In genomic region chr6:153814136-153814535, GRCh38 we compare ENCODE assay signal across 15 cellular contexts.
DNase-seq lines count a peak whose midpoint lies in the region; ATAC-seq and TF ChIP-seq lines count a peak whose summit lies in the region.
"Had no signal": no experiment of that assay in that cellular context is flagged by ENCODE, and none has a peak within 500 bp of the region (broad histone marks: within the 10 kb centered on the region; RNA-seq: fewer than 3 reads in every experiment).

No MANE protein-coding gene starts in this region.

- no peaks in the 10 kb centered on the region for H3F3A ChIP-seq in SU-DHL-6 (ENCODE audit: insufficient read depth)

- H3K27ac Mint-ChIP-seq in neural crest cell (ENCODE audit: unreplicated experiment): no peak overlapping the region
- H3K27ac Mint-ChIP-seq: T-helper 1 cell treated with Interleukin-12 subunit alpha and Interleukin-12 subunit beta and Interleukin-4 antibody, amounts not matched to agents 30 μg/mL and 1 μg/mL, for 36 hours had no signal

- no peak for DNase-seq in GM12864 (ENCODE audit: low read depth)
- DNase-seq in HCT116 (ENCODE audit: low read depth, low spot score): no peak
- no peak for DNase-seq in neural crest cell (ENCODE audit: low read depth, low spot score)
- DNase-seq in DMS 273 treated with DMSO at 0.1 percent for 48 hours (lab: John Stamatoyannopoulos, UW): no peak
- DNase-seq in G401 (ENCODE audit: low spot score): no peak
- DNase-seq: activated gamma-delta T cell; anterior cingulate cortex; NCI-H2029; stimulated activated CD4-positive, alpha-beta T cell treated with anti-CD3 and anti-CD28 coated beads, Interleukin-1b, Interleukin-23, amount 100 ng/mL, for 48 hours had no signal

- no peak for TF ChIP-seq POLR2A in HCT116 (IDR thresholded peaks at IDR 0.05; ENCODE audit: borderline replicate concordance, extremely low read depth, insufficient read depth, insufficient read length)

- peak; percentile 80 for ATAC-seq in HCT116
- ATAC-seq in HG02973 (IDR thresholded peaks at IDR 0.05; ENCODE audit: unreplicated experiment): no peak
- ATAC-seq: activated CD4-positive, CD25-positive, alpha-beta regulatory T cell treated with anti-CD3 and anti-CD28 coated beads, Interleukin-2, amount 50 U/mL, for 24 hours; sciatic nerve had no signal

- H3K9me3 Mint-ChIP-seq in neural crest cell: peaks cover 19% of the 10 kb centered on the region

- no TSS peak for BruUV-seq in HCT116 (replicated peaks; lab: Mats Ljungman, UMichigan)

- CTCF ChIA-PET in HCT116 (lab: Charles Lee): interaction anchor here (0.9 to 1.7 kb wide), 6 partner anchors 12 to 134 kb away, joined by 3 to 5 read pairs (median 3); no protein-coding TSS in a partner anchor

- in situ Hi-C loops in G401 (cut with HindIII; ENCODE audit: low sequenced_read_pairs): no loop called here

- H3K27me3 Mint-ChIP-seq in neural crest cell (ENCODE audit: low read depth): no peaks in the 10 kb centered on the region

- TF ChIP-seq CTCF in GM12864 (IDR thresholded peaks at IDR 0.05; ENCODE audit: low read depth, low read length, missing control alignments) (peak; percentile 35), HCT116 (IDR thresholded peaks at IDR 0.05 in 2 of 3, conservative IDR thresholded peaks at IDR 0.05 in 1 of 3; ENCODE audit: borderline replicate concordance in 1 of 3, insufficient read depth in 1 of 3, low read depth in 2 of 3, low read length in 2 of 3) (peak in 2 of 3 experiments; percentile 59 to 61; a peak in 4 of 6 replicates), SU-DHL-6 (IDR thresholded peaks at IDR 0.05; ENCODE audit: insufficient read depth, low read length, poor library complexity, severe bottlenecking) (peak; percentile 10), neural crest cell (conservative IDR thresholded peaks at IDR 0.05) (peak; percentile 36)

- H3K9me3 ChIP-seq in HCT116 (ENCODE audit: control insufficient read depth in 1 of 2, insufficient read depth in 1 of 2, low read depth in 1 of 2, low read length in 2 of 2) (no peaks in the 10 kb centered on the region), SU-DHL-6 (ENCODE audit: insufficient read depth, low read length) (no peaks in the 10 kb centered on the region)

- no peak overlapping the region for H3K4me3 Mint-ChIP-seq in neural crest cell
- H3K4me3 Mint-ChIP-seq: T-helper 1 cell treated with Interleukin-12 subunit alpha and Interleukin-12 subunit beta and Interleukin-4 antibody, amounts not matched to agents 30 μg/mL and 1 μg/mL, for 36 hours had no signal

- H3K79me2 ChIP-seq in HCT116 (ENCODE audit: insufficient read depth, low read length): no peaks in the 10 kb centered on the region
- no peaks in the 10 kb centered on the region for H3K79me2 ChIP-seq in SU-DHL-6 (ENCODE audit: insufficient read depth, low read length)

- H3K27me3 ChIP-seq in HCT116 (ENCODE audit: insufficient read depth, low read length) (no peaks in the 10 kb centered on the region), SU-DHL-6 (ENCODE audit: low read length) (no peaks in the 10 kb centered on the region)
- H3K27me3 ChIP-seq: esophagus muscularis mucosa had no signal

- H3K27ac ChIP-seq in HCT116 (ENCODE audit: low read depth, low read length) (no peak overlapping the region), SU-DHL-6 (ENCODE audit: low read depth, low read length) (no peak overlapping the region)
- H3K27ac ChIP-seq: esophagus muscularis mucosa had no signal

- H4K20me1 ChIP-seq in HCT116 (ENCODE audit: insufficient read depth) (no peaks in the 10 kb centered on the region), SU-DHL-6 (ENCODE audit: low read depth, low read length) (no peaks in the 10 kb centered on the region)

- H3K4me1 Mint-ChIP-seq in neural crest cell: peaks cover 5% of the 10 kb centered on the region

- no peak overlapping the region for H2AFZ ChIP-seq in HCT116 (ENCODE audit: low read depth, low read length, poor library complexity, severe bottlenecking)
- no peak overlapping the region for H2AFZ ChIP-seq in SU-DHL-6 (ENCODE audit: low read depth, low read length, severe bottlenecking)

- no peaks in the 10 kb centered on the region for H3K4me1 ChIP-seq in HCT116 (ENCODE audit: control insufficient read depth in 1 of 2, insufficient read depth in 2 of 2, low read length in 2 of 2)
- H3K4me1 ChIP-seq: esophagus muscularis mucosa had no signal

- H3K36me3 Mint-ChIP-seq in neural crest cell (ENCODE audit: low read depth): peaks cover 4% of the 10 kb centered on the region

- H3K9me2 ChIP-seq in HCT116 (ENCODE audit: insufficient read depth) (no peaks in the 10 kb centered on the region), SU-DHL-6 (replicated peaks; ENCODE audit: insufficient read depth, low read length) (no peaks in the 10 kb centered on the region)

- H3K4me3 ChIP-seq in GM12864 (ENCODE audit: low read depth, low read length): no peak overlapping the region
- H3K4me3 ChIP-seq in HCT116 (replicated peaks in 1 of 2; ENCODE audit: low read depth in 1 of 2, low read length in 2 of 2): no peak overlapping the region
- no peak overlapping the region for H3K4me3 ChIP-seq in SU-DHL-6 (ENCODE audit: insufficient read depth, low read length, poor library complexity, severe bottlenecking)
- H3K4me3 ChIP-seq: esophagus muscularis mucosa had no signal

- no peaks in the 10 kb centered on the region for H3K36me3 ChIP-seq in HCT116 (ENCODE audit: control insufficient read depth in 1 of 2, insufficient read depth in 2 of 2, low read length in 2 of 2)
- no peaks in the 10 kb centered on the region for H3K36me3 ChIP-seq in SU-DHL-6 (ENCODE audit: low read length)
- H3K36me3 ChIP-seq: esophagus muscularis mucosa had no signal

- RAD21 ChIA-PET in HCT116 (lab: Charles Lee; ENCODE audit: low non-redundant PET in 1 of 2, low total read pairs in 2 of 2, uncharacterized antibody in 2 of 2, unreplicated experiment in 2 of 2): no interaction called here

- POLR2A ChIA-PET in HCT116 (lab: Charles Lee): no interaction called here

- intact Hi-C loops in HCT116 (cut with micrococcal nuclease): no loop called here

- TF ChIP-seq RAD21 in HCT116 (IDR thresholded peaks at IDR 0.05; ENCODE audit: low read depth): peak; percentile 11; the same call in 1 of the 2 replicates

- H3K4me2 ChIP-seq in HCT116 (ENCODE audit: low read length): no peak overlapping the region
- no peak overlapping the region for H3K4me2 ChIP-seq in SU-DHL-6 (ENCODE audit: low read depth, low read length, poor library complexity, severe bottlenecking)

- no peak overlapping the region for H3K9ac ChIP-seq in HCT116 (ENCODE audit: low read length)
- no peak overlapping the region for H3K9ac ChIP-seq in SU-DHL-6 (ENCODE audit: low read length)

TF ChIP-seq in HCT116, 20 proteins besides CTCF, POLR2A, EP300 and RAD21:
- TF ChIP-seq ZNF274 (IDR thresholded peaks at IDR 0.05; ENCODE audit: low read depth, low read length) (no peak), EZH2 (IDR thresholded peaks at IDR 0.05) (no peak), FOSL1 (IDR thresholded peaks at IDR 0.05; ENCODE audit: low read depth) (no peak), JUND (IDR thresholded peaks at IDR 0.05) (no peak), SIN3A (IDR thresholded peaks at IDR 0.05; ENCODE audit: low read depth) (no peak), ELF1 (IDR thresholded peaks at IDR 0.05; ENCODE audit: borderline replicate concordance, low read depth) (no peak), ZFX (IDR thresholded peaks at IDR 0.05) (no peak), MAX (IDR thresholded peaks at IDR 0.05) (no peak), CBX3 (IDR thresholded peaks at IDR 0.05; ENCODE audit: low read depth) (no peak), CEBPB (IDR thresholded peaks at IDR 0.05; ENCODE audit: low read depth) (no peak), TCF7L2 (IDR thresholded peaks at IDR 0.05; ENCODE audit: borderline replicate concordance, extremely low read depth, insufficient read depth, insufficient read length) (no peak), YY1 (IDR thresholded peaks at IDR 0.05; ENCODE audit: extremely low read depth, insufficient replicate concordance, low read depth, low read length) (no peak), EZH2phosphoT487 (IDR thresholded peaks at IDR 0.05; ENCODE audit: borderline replicate concordance) (no peak), SRF (IDR thresholded peaks at IDR 0.05; ENCODE audit: low read depth) (no peak), POLR2AphosphoS5 (IDR thresholded peaks at IDR 0.05; ENCODE audit: low read depth, low read length) (no peak), SP1 (IDR thresholded peaks at IDR 0.05; ENCODE audit: low read depth) (no peak), ZBTB33 (IDR thresholded peaks at IDR 0.05; ENCODE audit: extremely low read depth, insufficient replicate concordance, low read length) (no peak)
- TF ChIP-seq, protein P1, sequence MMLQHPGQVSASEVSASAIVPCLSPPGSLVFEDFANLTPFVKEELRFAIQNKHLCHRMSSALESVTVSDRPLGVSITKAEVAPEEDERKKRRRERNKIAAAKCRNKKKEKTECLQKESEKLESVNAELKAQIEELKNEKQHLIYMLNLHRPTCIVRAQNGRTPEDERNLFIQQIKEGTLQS (IDR thresholded peaks at IDR 0.05): no peak

Comparison
In these comparisons a context has a peak if more than half of its experiments do, and no peak if none do; other contexts are left out.
1. CTCF ChIP-seq: peak in every context shown above with its lines; median percentile 60 in HCT116; 36 in neural crest cell; 35 in GM12864; 10 in SU-DHL-6.